In the genomic region with DNA sequence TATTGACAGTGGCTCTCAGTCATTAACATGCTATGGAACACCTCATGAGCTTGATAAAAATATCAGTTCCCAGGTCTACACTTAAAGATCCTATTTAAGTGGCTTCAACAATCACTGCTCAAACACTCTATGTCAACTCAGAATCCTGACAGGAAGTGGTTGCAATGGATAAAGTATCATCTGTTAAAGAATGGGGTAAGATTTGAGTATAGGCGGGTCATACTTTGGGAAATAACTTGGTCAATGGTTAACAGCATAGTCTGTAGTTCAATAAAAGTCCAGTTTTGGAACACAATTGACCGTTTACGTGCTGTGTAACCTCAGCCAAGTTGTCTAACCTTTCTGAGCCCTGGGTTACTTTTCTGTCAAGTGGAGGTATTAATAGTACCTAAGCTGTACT, we compare ENCODE assay signal across 16 cellular contexts. TPM values are rescaled to one million over a fixed set of nuclear protein-coding genes. Genes with fewer than 3 reads are reported as not detected.
DNase-seq lines count a peak whose midpoint lies in the region; ATAC-seq, FAIRE-seq and TF ChIP-seq lines count a peak whose summit lies in the region.
"Not testable (repeated sequence)": the region's sequence is repeated elsewhere in the genome, so short reads cannot be mapped to it uniquely, and the experiment has no call there.
"Had no signal": no experiment of that assay in that cellular context is flagged by ENCODE, and none has a peak within 500 bp of the region (broad histone marks: within the 10 kb centered on the region; RNA-seq: fewer than 3 reads in every experiment).

No MANE protein-coding gene starts in this region.

- H3K27me3 ChIP-seq in right lobe of liver: not testable (repeated sequence)

- H3K4me1 Mint-ChIP-seq in activated CD8-positive, alpha-beta T cell treated with anti-CD3 and anti-CD28 coated beads for 36 hours (ENCODE audit: low read depth): peaks cover 73% of the 10 kb centered on the region
- peaks cover 75% of the 10 kb centered on the region for H3K4me1 Mint-ChIP-seq in central memory CD8-positive, alpha-beta T cell
- peaks cover 81% of the 10 kb centered on the region for H3K4me1 Mint-ChIP-seq in stimulated activated effector memory CD8-positive, alpha-beta T cell treated with anti-CD3 and anti-CD28 coated beads, Interleukin-12 subunit alpha, Interleukin-12 subunit beta, amount 100 ng/mL, for 72 hours

- POLR2A ChIA-PET in activated CD8-positive, alpha-beta T cell treated with anti-CD3 and anti-CD28 coated beads for 36 hours (lab: Charles Lee): interaction anchor here (2.1 kb wide), 1 partner anchor 16 kb away, joined by 7 read pairs; no protein-coding TSS in a partner anchor

- not testable (repeated sequence) for TF ChIP-seq CTCF in activated CD8-positive, alpha-beta T cell treated with anti-CD3 and anti-CD28 coated beads for 36 hours (IDR thresholded peaks at IDR 0.05); right lobe of liver (IDR thresholded peaks at IDR 0.05)

- not testable (repeated sequence) for H3K27ac ChIP-seq in right lobe of liver

- no CpG with 5 or more reads among the region's 3 CpGs for WGBS in right lobe of liver (ENCODE audit: insufficient coverage, low coverage, low lambda C conversion rate, missing lambda C conversion rate)

- CTCF ChIA-PET in activated CD8-positive, alpha-beta T cell treated with anti-CD3 and anti-CD28 coated beads for 36 hours (lab: Charles Lee): interaction anchor here (2.4 kb wide), 1 partner anchor 15 kb away, joined by 14 read pairs; no protein-coding TSS in a partner anchor

- not testable (repeated sequence) for ATAC-seq in GM18505 (IDR thresholded peaks at IDR 0.05; ENCODE audit: unreplicated experiment); activated CD8-positive, alpha-beta T cell treated with anti-CD3 and anti-CD28 coated beads for 36 hours; central memory CD8-positive, alpha-beta T cell (replicated peaks; ENCODE audit: extremely low read depth, poor library complexity, severe bottlenecking); stimulated activated effector memory CD8-positive, alpha-beta T cell treated with anti-CD3 and anti-CD28 coated beads, Interleukin-12 subunit alpha, Interleukin-12 subunit beta, amount 100 ng/mL, for 72 hours
- ATAC-seq in left colon: peak; percentile 59
- ATAC-seq in right lobe of liver: peak; percentile 46 to 84 (median 48)

- H3K4me3 Mint-ChIP-seq in activated CD8-positive, alpha-beta T cell treated with anti-CD3 and anti-CD28 coated beads for 36 hours: peak overlapping the region; percentile 37
- H3K4me3 Mint-ChIP-seq in central memory CD8-positive, alpha-beta T cell: not testable (repeated sequence)
- peak overlapping the region; percentile 70 for H3K4me3 Mint-ChIP-seq in stimulated activated effector memory CD8-positive, alpha-beta T cell treated with anti-CD3 and anti-CD28 coated beads, Interleukin-12 subunit alpha, Interleukin-12 subunit beta, amount 100 ng/mL, for 72 hours

- not testable (repeated sequence) for H3K9me3 ChIP-seq in right lobe of liver

- H3K27me3 Mint-ChIP-seq in activated CD8-positive, alpha-beta T cell treated with anti-CD3 and anti-CD28 coated beads for 36 hours; central memory CD8-positive, alpha-beta T cell: not testable (repeated sequence)

- TF ChIP-seq POLR2A in GM12891 (IDR thresholded peaks at IDR 0.05; ENCODE audit: low read depth, low read length): 0 out of 2 replicates have a peak, but pooled peaks have one; percentile 48
- TF ChIP-seq POLR2A in GM18505 (IDR thresholded peaks at IDR 0.05; ENCODE audit: borderline replicate concordance, extremely low read depth, insufficient read depth, insufficient read length): peak; percentile 60
- peak; percentile 49 for TF ChIP-seq POLR2A in GM19193 (IDR thresholded peaks at IDR 0.05; ENCODE audit: extremely low read depth, insufficient read depth, insufficient read length)
- TF ChIP-seq POLR2A in right lobe of liver (IDR thresholded peaks at IDR 0.05): not testable (repeated sequence)

- H3K36me3 ChIP-seq in right lobe of liver: not testable (repeated sequence)

- peaks cover 0 to 26% (median 8%) of the 10 kb centered on the region in 4 donors for H3K4me1 ChIP-seq in right lobe of liver

- H3K27ac Mint-ChIP-seq in activated CD8-positive, alpha-beta T cell treated with anti-CD3 and anti-CD28 coated beads for 36 hours: not testable (repeated sequence)
- H3K27ac Mint-ChIP-seq in central memory CD8-positive, alpha-beta T cell (ENCODE audit: low read depth): peak overlapping the region; percentile 91
- H3K27ac Mint-ChIP-seq in stimulated activated effector memory CD8-positive, alpha-beta T cell treated with anti-CD3 and anti-CD28 coated beads, Interleukin-12 subunit alpha, Interleukin-12 subunit beta, amount 100 ng/mL, for 72 hours: peak overlapping the region; percentile 96

- not testable (repeated sequence) for H3K4me3 ChIP-seq in right lobe of liver

- H3K36me3 Mint-ChIP-seq in activated CD8-positive, alpha-beta T cell treated with anti-CD3 and anti-CD28 coated beads for 36 hours (ENCODE audit: low read depth): not testable (repeated sequence)
- H3K36me3 Mint-ChIP-seq in central memory CD8-positive, alpha-beta T cell (ENCODE audit: insufficient read depth): peaks cover 19% of the 10 kb centered on the region
- peaks cover 93% of the 10 kb centered on the region for H3K36me3 Mint-ChIP-seq in stimulated activated effector memory CD8-positive, alpha-beta T cell treated with anti-CD3 and anti-CD28 coated beads, Interleukin-12 subunit alpha, Interleukin-12 subunit beta, amount 100 ng/mL, for 72 hours

- not testable (repeated sequence) for H3K9me3 Mint-ChIP-seq in activated CD8-positive, alpha-beta T cell treated with anti-CD3 and anti-CD28 coated beads for 36 hours; central memory CD8-positive, alpha-beta T cell; stimulated activated effector memory CD8-positive, alpha-beta T cell treated with anti-CD3 and anti-CD28 coated beads, Interleukin-12 subunit alpha, Interleukin-12 subunit beta, amount 100 ng/mL, for 72 hours

- DNase-seq in GM12891 (ENCODE audit: insufficient read length, low spot score); activated CD8-positive, alpha-beta T cell treated with anti-CD3 and anti-CD28 coated beads for 36 hours; central memory CD8-positive, alpha-beta T cell (ENCODE audit: low spot score in 2 of 2); left colon; right lobe of liver; stimulated activated effector memory CD8-positive, alpha-beta T cell treated with anti-CD3 and anti-CD28 coated beads, Interleukin-12 subunit alpha, Interleukin-12 subunit beta, amount 100 ng/mL, for 72 hours (ENCODE audit: low spot score in 2 of 2): not testable (repeated sequence)

- FAIRE-seq in GM12891 (lab: Jason Lieb, UNC): not testable (repeated sequence)

- intact Hi-C loops in activated CD8-positive, alpha-beta T cell treated with anti-CD3 and anti-CD28 coated beads for 36 hours (cut with micrococcal nuclease); left colon (cut with DNase I, micrococcal nuclease); right lobe of liver (cut with DNase I): not testable (repeated sequence)

RNA-seq across cellular contexts. Expression of gene CCL3, which starts 2.5 kb away (rescaled TPM):
- polyA plus RNA-seq in GM12891 (2012; ENCODE audit: low read depth, missing spikeins): 316 TPM
- total RNA-seq in activated CD8-positive, alpha-beta T cell treated with anti-CD3 and anti-CD28 coated beads for 36 hours: 100 to 1,000 TPM; 230 to 253 TPM
- total RNA-seq in left colon (1 to 10 TPM; 2.0 to 4.2 TPM), right lobe of liver (10 to 100 TPM in 1 of 6 experiments, 1 to 10 TPM in 1, under 1 TPM in 3, not detected in 1; 0.43 to 18.2 (median 0.53) TPM)
- total RNA-seq: Calu3, G401, GM23248, H1, H7 had no signal
- polyA plus RNA-seq: A549; CD4-positive, alpha-beta memory T cell; GM23248; H1 had no signal

RNA-seq across cellular contexts. Expression of gene CCL4, which starts 16.1 kb away (rescaled TPM):
- 29.7 TPM for polyA plus RNA-seq in GM12891 (2012; ENCODE audit: low read depth, missing spikeins)
- 100 to 1,000 TPM; 287 to 290 TPM for total RNA-seq in activated CD8-positive, alpha-beta T cell treated with anti-CD3 and anti-CD28 coated beads for 36 hours
- 1 to 10 TPM; 2.2 to 4.5 TPM for total RNA-seq in left colon
- 1 to 10 TPM in 4 of 6 experiments, under 1 TPM in 2; 0.79 to 7.1 (median 2.4) TPM for total RNA-seq in right lobe of liver
- total RNA-seq: Calu3, Daoy, G401, GM23248, H1, H7 had no signal
- polyA plus RNA-seq: A549, GM23248, H1 had no signal

RNA-seq across cellular contexts. Expression of gene CCL18, which starts 23.4 kb away (rescaled TPM):
- polyA plus RNA-seq in GM12891 (2012; ENCODE audit: low read depth, missing spikeins): not detected
- total RNA-seq in activated CD8-positive, alpha-beta T cell treated with anti-CD3 and anti-CD28 coated beads for 36 hours: not detected
- total RNA-seq in left colon: 1 to 10 TPM in 1 of 2 donors, under 1 TPM in 1; 0.85 to 1.2 TPM
- total RNA-seq in right lobe of liver: 1 to 10 TPM in 2 of 6 experiments, under 1 TPM in 3, not detected in 1; 0.29 to 2.0 (median 0.64) TPM
- total RNA-seq: Calu3; CD4-positive, alpha-beta memory T cell; Daoy; G401; GM23248; H1; H7 had no signal
- polyA plus RNA-seq: A549; CD4-positive, alpha-beta memory T cell; GM23248; H1 had no signal

Comparison
In these comparisons a context has a peak if more than half of its experiments do, and no peak if none do; other contexts are left out.
1. RNA of gene CCL3, which starts 2.5 kb away (total RNA-seq): 230 to 253 TPM in activated CD8-positive, alpha-beta T cell treated with anti-CD3 and anti-CD28 coated beads for 36 hours; 2.0 to 4.2 TPM in left colon and 0.43 to 18.2 TPM in right lobe of liver; every median in the first group is over 10 times any median in the second.
2. RNA of gene CCL4, which starts 16.1 kb away (total RNA-seq): 287 to 290 TPM in activated CD8-positive, alpha-beta T cell treated with anti-CD3 and anti-CD28 coated beads for 36 hours; 2.2 to 4.5 TPM in left colon and 0.79 to 7.1 TPM in right lobe of liver; every median in the first group is over 10 times any median in the second.